Comparison of ENCODE assay signal across 8 cellular contexts in the genomic region with DNA sequence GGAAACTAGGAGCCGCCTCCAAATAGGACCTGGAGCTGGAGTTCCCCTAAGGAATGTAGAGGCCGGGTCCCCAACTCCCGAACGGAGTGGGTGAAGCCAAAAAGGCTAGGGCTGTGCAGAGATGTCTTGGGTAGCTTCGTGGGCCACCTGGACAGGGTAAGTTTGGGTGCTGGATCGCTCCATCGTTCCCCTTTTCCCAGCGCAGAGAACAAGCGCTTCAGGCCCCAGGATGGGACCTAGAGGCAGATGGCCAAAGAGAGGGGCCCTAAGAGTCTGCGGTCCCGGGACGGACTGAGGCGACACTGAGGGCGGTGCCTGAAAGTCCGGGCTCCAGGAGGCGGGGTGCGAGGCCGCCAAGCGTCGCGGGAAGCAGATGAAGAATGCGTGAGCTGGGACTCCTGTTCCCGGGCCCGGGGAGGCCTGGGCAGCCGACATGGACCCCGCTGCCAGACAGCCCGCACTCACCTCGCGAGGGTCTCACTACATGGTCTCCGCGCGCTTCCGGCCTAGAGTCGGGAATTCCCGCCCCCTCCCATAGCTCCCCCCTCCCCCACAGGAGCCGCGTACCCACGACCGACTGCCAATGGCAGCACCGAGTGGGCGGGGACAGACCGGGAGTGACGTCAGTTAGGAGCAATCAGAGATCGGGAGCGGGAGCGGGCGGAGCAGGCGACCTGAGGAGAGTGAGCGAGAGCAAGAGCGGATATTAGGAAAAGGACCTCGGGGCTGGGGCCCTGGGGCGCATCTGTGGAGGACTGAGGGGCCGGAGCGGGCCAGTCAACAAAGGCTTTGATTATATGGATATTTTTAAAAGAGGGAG. TPM values are rescaled to one million over a fixed set of nuclear protein-coding genes. Genes with fewer than 3 reads are reported as not detected.
DNase-seq lines count a peak whose midpoint lies in the region; ATAC-seq, FAIRE-seq and TF ChIP-seq lines count a peak whose summit lies in the region.

SLC39A1 (minus strand) TSS at position 508 of the 820 bp plus-strand sequence. CDS start 822 bp downstream, outside the sequence.

- no peaks in the 10 kb centered on the region for H3K27me3 Mint-ChIP-seq in T-helper 2 cell treated with Interferon-gamma antibody and Interleukin-4, amounts not matched to agents 5 μg/mL and 100 μg/mL, for 36 hours (ENCODE audit: low read depth)

- H3K4me3 Mint-ChIP-seq in T-helper 2 cell treated with Interferon-gamma antibody and Interleukin-4, amounts not matched to agents 5 μg/mL and 100 μg/mL, for 36 hours, result peak within 1 kb of the TSS; percentile 83

- TF ChIP-seq POLR2A in GM12892 (IDR thresholded peaks at IDR 0.05; ENCODE audit: low read depth, low read length), result peak; percentile 81

- no peaks in the 10 kb centered on the region for H3K27me3 ChIP-seq in psoas muscle (ENCODE audit: insufficient read depth in 3 of 3, low read length in 2 of 3)

- H3K4me1 ChIP-seq in psoas muscle (peaks cover 47% of the 10 kb centered on the region), urinary bladder (ENCODE audit: insufficient read depth) (no peaks in the 10 kb centered on the region)

- intact Hi-C loops in left ventricle myocardium superior (cut with micrococcal nuclease) (no loop called here), psoas muscle (cut with DNase I) (no loop called here)

- peaks cover 4 to 22% of the 10 kb centered on the region in 2 donors for H3K36me3 ChIP-seq in psoas muscle (ENCODE audit: insufficient read depth in 1 of 2, low read depth in 1 of 2)
- no peaks in the 10 kb centered on the region for H3K36me3 ChIP-seq in urinary bladder (ENCODE audit: insufficient read depth)

- FAIRE-seq in GM12892 (lab: Jason Lieb, UNC), result peak; percentile 91

- peaks cover 47% of the 10 kb centered on the region for H3K4me1 Mint-ChIP-seq in T-helper 2 cell treated with Interferon-gamma antibody and Interleukin-4, amounts not matched to agents 5 μg/mL and 100 μg/mL, for 36 hours (ENCODE audit: low read depth)

- no peak for TF ChIP-seq CTCF in psoas muscle (IDR thresholded peaks at IDR 0.05)

- DNase-seq in GM12892 (ENCODE audit: insufficient read length) (peak; percentile 90), NCI-H2029 treated with DMSO at 0.1 percent for 48 hours (lab: John Stamatoyannopoulos, UW) (peak; percentile 97), left ventricle myocardium superior (peak; percentile 99), psoas muscle (peak; percentile 98 to 99)
- DNase-seq in T-helper 2 cell treated with Interferon-gamma antibody and Interleukin-4, amounts not matched to agents 5 μg/mL and 100 μg/mL, for 36 hours (ENCODE audit: low spot score), result peak; percentile 94

- no peaks in the 10 kb centered on the region for H3K9me3 Mint-ChIP-seq in T-helper 2 cell treated with Interferon-gamma antibody and Interleukin-4, amounts not matched to agents 5 μg/mL and 100 μg/mL, for 36 hours

- H3K36me3 Mint-ChIP-seq in T-helper 2 cell treated with Interferon-gamma antibody and Interleukin-4, amounts not matched to agents 5 μg/mL and 100 μg/mL, for 36 hours (ENCODE audit: low read depth), result peaks cover 19% of the 10 kb centered on the region

- peak within 1 kb of the TSS; percentile 75 for H3K4me3 ChIP-seq in psoas muscle
- H3K4me3 ChIP-seq in urinary bladder (ENCODE audit: low read depth, low read length), result peak within 1 kb of the TSS; percentile 64

- H3K27ac Mint-ChIP-seq in T-helper 2 cell treated with Interferon-gamma antibody and Interleukin-4, amounts not matched to agents 5 μg/mL and 100 μg/mL, for 36 hours, result peak within 1 kb of the TSS; percentile 87

- ATAC-seq in HG02943 (IDR thresholded peaks at IDR 0.05; ENCODE audit: low read depth, unreplicated experiment), result peak; percentile 45
- ATAC-seq in left ventricle myocardium superior, result peak; percentile 79
- ATAC-seq in psoas muscle, result peak; percentile 76 to 80 (median 79)

- WGBS in psoas muscle, 3 donors, result 0 to 1% (median 1%) methylated on average over 51 to 54 of the region's 54 CpGs
- under 1% methylated on average over 54 of the region's 54 CpGs for WGBS in urinary bladder

- no peaks in the 10 kb centered on the region for H3K9me3 ChIP-seq in psoas muscle

- H3K27ac ChIP-seq in angular gyrus (ENCODE audit: low read depth, low read length) (peak within 1 kb of the TSS; percentile 94), psoas muscle (peak within 1 kb of the TSS; percentile 90), urinary bladder (ENCODE audit: low read depth) (peak within 1 kb of the TSS; percentile 90)

RNA-seq across cellular contexts. Expression of gene SLC39A1, which starts in this region (rescaled TPM):
- 53.2 TPM for polyA plus RNA-seq in GM12892 (2012; ENCODE audit: missing spikeins)
- total RNA-seq in left ventricle myocardium superior (45.8 TPM), psoas muscle (10 to 100 TPM; 21.9 to 58.2 (median 38.0) TPM), urinary bladder (42.6 TPM)
- polyA plus RNA-seq in psoas muscle (10 to 100 TPM; 46.7 to 85.3 (median 65.9) TPM), urinary bladder (121 TPM)

Comparison
In these comparisons a context has a peak if more than half of its experiments do, and no peak if none do; other contexts are left out.
1. Peak in every context shown above with its lines: DNase-seq, ATAC-seq, H3K4me3 ChIP-seq and H3K27ac ChIP-seq.